Comparison of ENCODE assay signal across 35 cellular contexts in the genomic region with DNA sequence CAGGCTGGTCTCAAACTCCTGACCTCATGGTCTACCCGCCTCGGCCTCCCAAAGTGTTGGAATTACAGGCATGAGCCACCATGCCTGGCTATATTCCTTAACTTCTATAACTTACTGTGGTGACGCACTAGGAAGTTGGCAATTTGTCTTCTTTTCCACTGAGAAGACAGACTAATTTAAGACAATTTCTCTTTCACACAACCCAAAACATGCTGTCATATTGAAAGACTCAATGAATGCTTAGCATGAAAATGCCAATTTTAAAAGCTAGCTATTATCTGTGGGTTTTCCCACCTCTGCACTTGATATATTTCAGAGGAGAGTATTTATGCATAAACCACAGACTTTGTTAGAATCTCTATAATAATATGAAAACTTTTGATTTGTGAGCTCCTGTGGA.
"Had no signal": no experiment of that assay in that cellular context is flagged by ENCODE, and none has a peak within 500 bp of the region (broad histone marks: within the 10 kb centered on the region; RNA-seq: fewer than 3 reads in every experiment).

No MANE protein-coding gene starts in this region.

- H3K27me3 ChIP-seq: MG63 had no signal

- DNase-seq: Karpas-422, Kasumi-1, MG63, MM.1S, MV-4-11, NCI-H1048, NCI-H1092, NCI-H1092 treated with DMSO at 0.1 percent for 48 hours, NCI-H1105, NCI-H1105 treated with DMSO at 0.1 percent for 48 hours, NCI-H1417, NCI-H1417 treated with DMSO at 0.1 percent for 48 hours, NCI-H1436, NCI-H1436 treated with DMSO at 0.1 percent for 48 hours, NCI-H146, NCI-H1694, NCI-H1694 treated with DMSO at 0.1 percent for 48 hours, NCI-H187, NCI-H187 treated with DMSO at 0.1 percent for 48 hours, NCI-H1930, NCI-H2029, NCI-H2029 treated with DMSO at 0.1 percent for 48 hours, NCI-H2081, NCI-H2081 treated with DMSO at 0.1 percent for 48 hours, NCI-H2107, NCI-H2171, NCI-H2171 treated with DMSO at 0.1 percent for 48 hours, NCI-H2227 treated with DMSO at 0.1 percent for 48 hours, NCI-H226, NCI-H345, NCI-H446, NCI-H446 treated with DMSO at 0.1 percent for 48 hours, NCI-H510A, NCI-H510A treated with DMSO at 0.1 percent for 48 hours had no signal

- H3K9ac ChIP-seq: KMS-11 had no signal

- H3K27ac ChIP-seq: KMS-11 had no signal

- H3K4me3 ChIP-seq: MG63 had no signal

- H3K9me3 ChIP-seq: MG63 had no signal

- H3K4me2 ChIP-seq: KMS-11 had no signal

- H3K36me3 ChIP-seq: MG63 had no signal
